In the genomic region with DNA sequence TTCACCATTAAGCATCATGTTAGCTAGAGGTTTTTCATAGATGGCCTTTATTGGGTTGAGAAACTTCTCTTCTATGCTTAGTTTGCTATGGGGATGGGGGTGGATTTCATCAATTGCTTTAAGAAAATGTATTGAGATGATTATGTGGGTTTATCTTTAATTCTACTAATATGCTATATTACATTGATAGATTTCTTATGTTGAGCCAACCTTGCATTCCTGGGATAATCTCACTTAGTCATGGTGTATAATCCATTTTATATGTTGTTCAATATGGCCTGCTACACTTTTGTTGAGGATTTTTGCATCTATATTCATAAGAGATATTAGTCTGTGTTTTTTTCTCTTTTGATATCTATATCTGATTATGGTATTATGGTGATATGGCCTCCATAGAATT, we compare ENCODE assay signal across 7 cellular contexts.
"Had no signal": no experiment of that assay in that cellular context is flagged by ENCODE, and none has a peak within 500 bp of the region (broad histone marks: within the 10 kb centered on the region; RNA-seq: fewer than 3 reads in every experiment).

No MANE protein-coding gene starts in this region.

- H3K27ac Mint-ChIP-seq: GM23338, H9, HFFc6 had no signal

- H3K27ac ChIP-seq: KMS-11 had no signal

- H3K9ac ChIP-seq: KMS-11 had no signal

- DNase-seq: H9, HCEC 1CT, HFFc6, IMR-90, KBM-7 had no signal

- H3K4me3 Mint-ChIP-seq: GM23338, H9, HFFc6 had no signal

- H3K4me3 ChIP-seq: GM23338 had no signal

- ATAC-seq: GM23338 had no signal
